Comparison of ENCODE assay signal across 1 cellular context in genomic region chr4:66489783-66490452, GRCh38.
TF ChIP-seq lines count a peak whose summit lies in the region.

No MANE protein-coding gene starts in this region.

TF ChIP-seq in GM23338, 12 proteins besides CTCF, POLR2A, EP300 and RAD21 (continued from another document):
- TF ChIP-seq ZNF462 (CRISPR knock-in tag; IDR thresholded peaks at IDR 0.05) (no peak), STAT1 (IDR thresholded peaks at IDR 0.05; ENCODE audit: unreplicated experiment) (no peak), JUNB (IDR thresholded peaks at IDR 0.05; ENCODE audit: unreplicated experiment) (no peak), CREB1 (CRISPR knock-in tag; IDR thresholded peaks at IDR 0.05; ENCODE audit: low read depth) (no peak)
